9 cellular contexts compared by ENCODE assay signal in the genomic region with DNA sequence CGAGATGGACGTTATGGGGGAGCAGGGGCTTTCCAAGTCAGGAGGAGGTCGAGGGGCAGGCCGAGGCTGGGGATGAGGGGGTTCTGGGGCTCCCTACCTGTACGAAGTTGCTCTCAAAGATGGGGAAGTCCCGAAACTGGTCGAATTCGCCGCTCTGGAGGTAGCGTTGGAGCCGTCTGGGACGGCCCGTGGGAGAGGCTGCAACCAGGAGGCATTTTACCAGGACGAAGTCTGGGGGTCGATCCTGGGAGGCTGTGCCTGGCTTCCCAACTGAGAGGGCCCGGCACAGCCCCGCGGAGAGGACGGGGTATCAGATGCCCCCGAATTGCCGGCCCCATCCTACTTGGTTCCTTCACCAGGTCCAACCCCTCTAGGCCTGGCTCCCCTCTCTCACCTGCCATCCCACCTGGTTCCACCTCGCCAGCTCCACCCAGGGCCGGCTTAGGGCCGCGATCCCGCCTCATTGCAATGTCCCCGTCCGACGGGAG. TPM values are rescaled to one million over a fixed set of nuclear protein-coding genes. Genes with fewer than 3 reads are reported as not detected.
A peak's percentile ranks its signal among the peaks of the same experiment; 100 is the strongest.
DNase-seq lines count a peak whose midpoint lies in the region; ATAC-seq and TF ChIP-seq lines count a peak whose summit lies in the region.
"Had no signal": no experiment of that assay in that cellular context is flagged by ENCODE, and none has a peak within 500 bp of the region (broad histone marks: within the 10 kb centered on the region; RNA-seq: fewer than 3 reads in every experiment).

No MANE protein-coding gene starts in this region.

- H3K79me2 ChIP-seq in Karpas-422 (ENCODE audit: low read length) = peaks cover 29% of the 10 kb centered on the region

- peaks cover 6% of the 10 kb centered on the region; the same call in 1 of the 2 replicates for H3K36me3 ChIP-seq in MG63
- H3K36me3 ChIP-seq in rectal smooth muscle tissue (ENCODE audit: control insufficient read depth, insufficient read depth, low read length) = peaks cover 7% of the 10 kb centered on the region
- H3K36me3 ChIP-seq in Karpas-422 (ENCODE audit: insufficient read depth, low read length) = peaks cover 34% of the 10 kb centered on the region

- no peak for TF ChIP-seq CTCF in epithelial cell of esophagus (IDR thresholded peaks at IDR 0.05; ENCODE audit: insufficient read depth, low read depth, low read length, missing control alignments)

- H3K4me1 ChIP-seq in rectal smooth muscle tissue (ENCODE audit: control insufficient read depth, insufficient read depth, low read length) (peaks cover 4% of the 10 kb centered on the region), Karpas-422 (ENCODE audit: low read length) (peaks cover 8% of the 10 kb centered on the region)

- H3K9me3 ChIP-seq in MG63 (no peaks in the 10 kb centered on the region), Karpas-422 (ENCODE audit: low read length) (peaks cover 9% of the 10 kb centered on the region)

- H3K27ac ChIP-seq in rectal smooth muscle tissue (ENCODE audit: low read depth, low read length) (no peak overlapping the region), Karpas-422 (ENCODE audit: low read length) (no peak overlapping the region)

- H3K9ac ChIP-seq in rectal smooth muscle tissue (ENCODE audit: low read length) (no peak overlapping the region), Karpas-422 (ENCODE audit: low read length) (no peak overlapping the region)

- peak overlapping the region; percentile 78 for H3K4me3 ChIP-seq in MG63
- H3K4me3 ChIP-seq in epithelial cell of esophagus (ENCODE audit: low read length) = peak overlapping the region; percentile 19
- peak overlapping the region; percentile 74 for H3K4me3 ChIP-seq in rectal smooth muscle tissue (ENCODE audit: low read length)
- H3K4me3 ChIP-seq in Karpas-422 (ENCODE audit: low read length) = no peak overlapping the region

- no peak overlapping the region for H3K4me2 ChIP-seq in Karpas-422 (ENCODE audit: low read depth, low read length, poor library complexity, severe bottlenecking)

- H3K9me2 ChIP-seq in Karpas-422 (replicated peaks; ENCODE audit: insufficient read depth, low read length) = no peaks in the 10 kb centered on the region

- H3K27me3 ChIP-seq in MG63 = peaks cover 4% of the 10 kb centered on the region; the same call in 1 of the 2 replicates
- no peaks in the 10 kb centered on the region for H3K27me3 ChIP-seq in rectal smooth muscle tissue (ENCODE audit: control insufficient read depth, insufficient read depth, low read length)
- H3K27me3 ChIP-seq in Karpas-422 (ENCODE audit: low read length) = no peaks in the 10 kb centered on the region

- no peak overlapping the region for H2AFZ ChIP-seq in Karpas-422 (ENCODE audit: low read length)

- no peaks in the 10 kb centered on the region for H4K20me1 ChIP-seq in Karpas-422 (ENCODE audit: insufficient read depth, low read depth, low read length)

- no peak for DNase-seq in MG63
- no peak for DNase-seq in epithelial cell of esophagus (ENCODE audit: low read depth)
- no peak for DNase-seq in hippocampal formation (lab: John Stamatoyannopoulos, UW)
- DNase-seq in SHP77 (lab: John Stamatoyannopoulos, UW) = no peak
- DNase-seq in Karpas-422 = no peak

- peak; percentile 2 for ATAC-seq in GM19025 (IDR thresholded peaks at IDR 0.05; ENCODE audit: low read depth, unreplicated experiment)
- ATAC-seq in HG03135 (IDR thresholded peaks at IDR 0.05; ENCODE audit: unreplicated experiment) = no peak

RNA-seq across cellular contexts. Expression of a gene that starts 0.5 kb away (rescaled TPM):
- total RNA-seq in MG63 (2014; rRNA removed; shearing (Covaris generic); ENCODE audit: low replicate concordance) = 98.5 and 127 TPM in 2 replicates
- total RNA-seq in Karpas-422 (2014; rRNA removed; shearing (Covaris generic); ENCODE audit: low replicate concordance) = 63.7 and 93.4 TPM in 2 replicates

RNA-seq across cellular contexts. Expression of a gene that starts 0.9 kb away (rescaled TPM):
- 1.2 TPM in 1 of 2 replicates, not detected in the other for total RNA-seq in MG63 (2014; rRNA removed; shearing (Covaris generic); ENCODE audit: low replicate concordance)
- 1.2 TPM in 1 of 2 replicates, not detected in the other for total RNA-seq in Karpas-422 (2014; rRNA removed; shearing (Covaris generic); ENCODE audit: low replicate concordance)

RNA-seq across cellular contexts. Expression of a gene that starts 35.2 kb away (rescaled TPM):
- 92.8 and 140 TPM in 2 replicates for total RNA-seq in MG63 (2014; rRNA removed; shearing (Covaris generic); ENCODE audit: low replicate concordance)
- 15.8 and 42.3 TPM in 2 replicates for total RNA-seq in Karpas-422 (2014; rRNA removed; shearing (Covaris generic); ENCODE audit: low replicate concordance)

RNA-seq across cellular contexts. Expression of a gene that starts 37.9 kb away (rescaled TPM):
- total RNA-seq in MG63 (2014; rRNA removed; shearing (Covaris generic); ENCODE audit: low replicate concordance) = not detected in 2 replicates
- total RNA-seq in Karpas-422 (2014; rRNA removed; shearing (Covaris generic); ENCODE audit: low replicate concordance) = not detected in 2 replicates
- total RNA-seq: renal cortical epithelial cell had no signal

RNA-seq across cellular contexts. Expression of a gene that starts 43.1 kb away (rescaled TPM):
- 0.03 TPM in 1 of 2 replicates, not detected in the other for total RNA-seq in MG63 (2014; rRNA removed; shearing (Covaris generic); ENCODE audit: low replicate concordance)
- total RNA-seq in Karpas-422 (2014; rRNA removed; shearing (Covaris generic); ENCODE audit: low replicate concordance) = 23.4 and 48.3 TPM in 2 replicates
